ENCODE assay signal across 16 cellular contexts in genomic region chr3:23656821-23657220, GRCh38.
DNase-seq lines count a peak whose midpoint lies in the region; ATAC-seq, FAIRE-seq and TF ChIP-seq lines count a peak whose summit lies in the region.
"Had no signal": no experiment of that assay in that cellular context is flagged by ENCODE, and none has a peak within 500 bp of the region (broad histone marks: within the 10 kb centered on the region; RNA-seq: fewer than 3 reads in every experiment).

No MANE protein-coding gene starts in this region.

- H3K9me2 ChIP-seq in OCI-LY7 (ENCODE audit: insufficient read depth, low read length), result no peaks in the 10 kb centered on the region

- H3K27ac ChIP-seq in OCI-LY7 (ENCODE audit: low read depth, low read length, poor library complexity, severe bottlenecking), result peak overlapping the region; percentile 97
- no peak overlapping the region for H3K27ac ChIP-seq in RWPE1

- H3K79me2 ChIP-seq in OCI-LY7 (ENCODE audit: insufficient read depth, low read depth, low read length), result no peaks in the 10 kb centered on the region; the same call in 1 of the 2 replicates

- no peak for DNase-seq in GM19239 (ENCODE audit: insufficient read length, low spot score)
- no peak for DNase-seq in OCI-LY7 (ENCODE audit: low spot score)
- peak; percentile 17 for DNase-seq in myocyte (ENCODE audit: low read depth)
- DNase-seq in RWPE1 (ENCODE audit: low spot score), result no peak
- DNase-seq in HK-2 (ENCODE audit: unreplicated experiment), result no peak
- DNase-seq: Caco-2; CD4-positive, CD25-positive, alpha-beta regulatory T cell; CD8-positive, alpha-beta memory T cell; GDM1; HCEC 1CT had no signal

- no peak for ATAC-seq in HG03565 (IDR thresholded peaks at IDR 0.05; ENCODE audit: unreplicated experiment)
- ATAC-seq: GM23338 had no signal

- POLR2A ChIA-PET in OCI-LY7 (lab: Charles Lee), result interaction anchor here (0.7 to 8.4 kb wide), 12 partner anchors 7 to 271 kb away, joined by 3 to 91 read pairs (median 4); no protein-coding TSS in a partner anchor
- POLR2A ChIA-PET in RWPE1 (lab: Yijun Ruan, JAX; ENCODE audit: low non-redundant PET), result no interaction called here

- H3K4me1 ChIP-seq in OCI-LY7 (ENCODE audit: insufficient read depth, low read length, poor library complexity, severe bottlenecking), result peaks cover 83% of the 10 kb centered on the region
- H3K4me1 ChIP-seq: Caco-2 had no signal

- FAIRE-seq in GM19239 (lab: Jason Lieb, UNC), result peak; percentile 48
- FAIRE-seq: D721Med, GM18507, H54, HTR-8/SVneo had no signal

- no peak overlapping the region for H3K4me3 ChIP-seq in OCI-LY7 (ENCODE audit: low read depth, low read length, poor library complexity, severe bottlenecking)
- H3K4me3 ChIP-seq: GM23338 had no signal

- TF ChIP-seq CTCF in OCI-LY7 (conservative IDR thresholded peaks at IDR 0.05; ENCODE audit: low read length), result no peak
- no peak for TF ChIP-seq CTCF in RWPE1 (conservative IDR thresholded peaks at IDR 0.05; ENCODE audit: low read depth)

- peak overlapping the region; percentile 63; the same call in 1 of the 2 replicates for H2AFZ ChIP-seq in OCI-LY7 (ENCODE audit: low read length)
- H2AFZ ChIP-seq: GM23338 had no signal

- peaks cover 21% of the 10 kb centered on the region for H3K9me3 ChIP-seq in OCI-LY7 (ENCODE audit: low read length)

- H3K36me3 ChIP-seq in OCI-LY7 (ENCODE audit: insufficient read depth, low read length), result peaks cover 25% of the 10 kb centered on the region

- H4K20me1 ChIP-seq in OCI-LY7 (ENCODE audit: insufficient read depth, low read length), result no peaks in the 10 kb centered on the region

- no TSS peak for BruUV-seq in OCI-LY7 (replicated peaks; lab: Mats Ljungman, UMichigan)

- H3K4me2 ChIP-seq in OCI-LY7 (ENCODE audit: low read length), result no peak overlapping the region
- H3K4me2 ChIP-seq: GM23338 had no signal

- intact Hi-C loops in OCI-LY7 (cut with micrococcal nuclease; ENCODE audit: unreplicated experiment), result no loop called here

- CTCF ChIA-PET in OCI-LY7 (lab: Charles Lee; ENCODE audit: unreplicated experiment) (interaction anchor here (0.6 kb wide), 1 partner anchor 264 kb away, joined by 3 read pairs; no protein-coding TSS in a partner anchor), RWPE1 (lab: Yijun Ruan, JAX) (no interaction called here)
